10 cellular contexts compared by ENCODE assay signal in the genomic region with DNA sequence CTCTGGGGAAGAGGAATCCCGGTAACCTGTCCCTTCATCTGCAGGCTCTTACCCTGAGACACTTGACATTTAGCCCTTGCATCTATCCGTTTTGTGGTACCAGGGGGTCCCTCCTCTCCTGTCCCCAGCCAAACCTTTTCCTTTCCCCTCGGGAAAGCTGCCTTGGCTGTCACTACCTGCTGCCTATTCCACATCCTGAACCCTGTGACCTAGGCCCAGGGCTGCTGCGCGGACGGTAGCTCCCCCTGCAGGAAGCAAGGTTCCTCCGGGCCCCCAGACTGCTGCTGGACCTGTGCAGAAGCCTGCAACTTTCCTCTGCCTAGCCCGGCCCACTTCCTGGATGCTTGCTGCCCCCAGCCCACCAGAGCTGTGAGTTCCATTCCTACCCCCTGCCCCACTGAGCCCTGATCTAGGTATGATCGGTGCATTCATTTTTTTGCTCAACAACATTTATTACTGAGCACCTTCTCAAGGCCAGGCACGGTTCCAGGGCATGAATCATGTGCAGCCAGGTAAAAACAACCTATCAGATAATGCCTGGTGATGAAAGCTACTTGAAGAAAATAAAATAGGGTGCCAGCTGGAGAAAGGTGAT. TPM values are rescaled to one million over a fixed set of nuclear protein-coding genes. Genes with fewer than 3 reads are reported as not detected.
DNase-seq lines count a peak whose midpoint lies in the region; ATAC-seq and TF ChIP-seq lines count a peak whose summit lies in the region.
"Had no signal": no experiment of that assay in that cellular context is flagged by ENCODE, and none has a peak within 500 bp of the region (broad histone marks: within the 10 kb centered on the region; RNA-seq: fewer than 3 reads in every experiment).

No MANE protein-coding gene starts in this region.

- H3K27me3 Mint-ChIP-seq in activated naive CD8-positive, alpha-beta T cell treated with anti-CD3 and anti-CD28 coated beads for 36 hours = peaks cover 8% of the 10 kb centered on the region

- DNase-seq in NCI-H2107 treated with DMSO at 0.1 percent for 48 hours (lab: John Stamatoyannopoulos, UW; ENCODE audit: unreplicated experiment) (peak; percentile 14), NCI-H2107 (lab: John Stamatoyannopoulos, UW) (no peak), lower lobe of right lung (peak; percentile 56), AG20443 (ENCODE audit: low spot score) (no peak), NCI-H1092 treated with DMSO at 0.1 percent for 48 hours (lab: John Stamatoyannopoulos, UW) (no peak)
- DNase-seq in activated naive CD8-positive, alpha-beta T cell treated with anti-CD3 and anti-CD28 coated beads for 36 hours = peak; percentile 64

- H3K27me3 ChIP-seq in OCI-LY3 (ENCODE audit: low read depth, low read length) (no peaks in the 10 kb centered on the region), lower lobe of right lung (ENCODE audit: low read depth) (no peaks in the 10 kb centered on the region)

- H3K9me3 Mint-ChIP-seq in activated naive CD8-positive, alpha-beta T cell treated with anti-CD3 and anti-CD28 coated beads for 36 hours = no peaks in the 10 kb centered on the region

- H3K27ac Mint-ChIP-seq in activated naive CD8-positive, alpha-beta T cell treated with anti-CD3 and anti-CD28 coated beads for 36 hours = no peak overlapping the region

- H3K9ac ChIP-seq in OCI-LY3 (ENCODE audit: low read length) = no peak overlapping the region

- no peak overlapping the region for H3K4me3 ChIP-seq in OCI-LY3 (ENCODE audit: low read length)
- no peak overlapping the region for H3K4me3 ChIP-seq in lower lobe of right lung
- H3K4me3 ChIP-seq: skin epidermis had no signal

- no peak overlapping the region for H3K4me3 Mint-ChIP-seq in activated naive CD8-positive, alpha-beta T cell treated with anti-CD3 and anti-CD28 coated beads for 36 hours

- TF ChIP-seq CTCF in OCI-LY3 (IDR thresholded peaks at IDR 0.05; ENCODE audit: low read depth, low read length) (peak; percentile 65), lower lobe of right lung (IDR thresholded peaks at IDR 0.05) (peak; percentile 43)

- H3K9me3 ChIP-seq in OCI-LY3 (ENCODE audit: insufficient read depth, low read length) = no peaks in the 10 kb centered on the region
- no peaks in the 10 kb centered on the region for H3K9me3 ChIP-seq in lower lobe of right lung

- H3K27ac ChIP-seq in OCI-LY3 (ENCODE audit: low read length) (no peak overlapping the region), lower lobe of right lung (no peak overlapping the region)

- no peak overlapping the region for H3K4me2 ChIP-seq in OCI-LY3 (ENCODE audit: low read length)

- intact Hi-C loops in lower lobe of right lung (cut with DNase I) = no loop called here

- no peaks in the 10 kb centered on the region for H3K79me2 ChIP-seq in OCI-LY3 (ENCODE audit: low read length)

- H3K4me1 Mint-ChIP-seq in activated naive CD8-positive, alpha-beta T cell treated with anti-CD3 and anti-CD28 coated beads for 36 hours = peaks cover 15% of the 10 kb centered on the region

- H3K4me1 ChIP-seq in OCI-LY3 (ENCODE audit: low read length) (peaks cover 5% of the 10 kb centered on the region), lower lobe of right lung (peaks cover 15% of the 10 kb centered on the region)

- ATAC-seq in lower lobe of right lung (peak; percentile 25 to 58), GM21717 (IDR thresholded peaks at IDR 0.05; ENCODE audit: unreplicated experiment) (no peak)

- peaks cover 1% of the 10 kb centered on the region for H3K36me3 Mint-ChIP-seq in activated naive CD8-positive, alpha-beta T cell treated with anti-CD3 and anti-CD28 coated beads for 36 hours

- H3K36me3 ChIP-seq in OCI-LY3 (replicated peaks; ENCODE audit: low read depth, low read length) (no peaks in the 10 kb centered on the region), lower lobe of right lung (no peaks in the 10 kb centered on the region)

- H2AFZ ChIP-seq in OCI-LY3 (ENCODE audit: low read depth, low read length) = no peak overlapping the region

- no peaks in the 10 kb centered on the region for H4K20me1 ChIP-seq in OCI-LY3 (ENCODE audit: insufficient read depth, low read length)

RNA-seq across cellular contexts. Expression of a gene that starts 10.5 kb away (rescaled TPM):
- total RNA-seq in activated naive CD8-positive, alpha-beta T cell treated with anti-CD3 and anti-CD28 coated beads for 36 hours = 1,000 to 10,000 TPM; 2,800 to 2,893 TPM
- 733 TPM for total RNA-seq in lower lobe of right lung

RNA-seq across cellular contexts. Expression of a gene that starts 20.7 kb away (rescaled TPM):
- 100 to 1,000 TPM; 125 to 127 TPM for total RNA-seq in activated naive CD8-positive, alpha-beta T cell treated with anti-CD3 and anti-CD28 coated beads for 36 hours
- 68.9 TPM for total RNA-seq in lower lobe of right lung

RNA-seq across cellular contexts. Expression of a gene that starts 24.0 kb away (rescaled TPM):
- 1 to 10 TPM; 1.2 to 2.0 TPM for total RNA-seq in activated naive CD8-positive, alpha-beta T cell treated with anti-CD3 and anti-CD28 coated beads for 36 hours
- total RNA-seq in lower lobe of right lung = not detected

RNA-seq across cellular contexts. Expression of a gene that starts 32.1 kb away (rescaled TPM):
- total RNA-seq in activated naive CD8-positive, alpha-beta T cell treated with anti-CD3 and anti-CD28 coated beads for 36 hours = not detected
- total RNA-seq in lower lobe of right lung = not detected
- total RNA-seq: activated CD8-positive, alpha-beta memory T cell treated with anti-CD3 and anti-CD28 coated beads for 36 hours had no signal

RNA-seq across cellular contexts. Expression of a gene that starts 36.7 kb away (rescaled TPM):
- 1 to 10 TPM in 1 of 2 experiments, under 1 TPM in 1; 0.74 to 1.1 TPM for total RNA-seq in activated naive CD8-positive, alpha-beta T cell treated with anti-CD3 and anti-CD28 coated beads for 36 hours
- 1.6 TPM for total RNA-seq in lower lobe of right lung

Comparison
In these comparisons a context has a peak if more than half of its experiments do, and no peak if none do; other contexts are left out.
1. DNase-seq: peak in NCI-H2107 treated with DMSO at 0.1 percent for 48 hours (single experiment), activated naive CD8-positive, alpha-beta T cell treated with anti-CD3 and anti-CD28 coated beads for 36 hours (single experiment) and lower lobe of right lung (single experiment); none in NCI-H2107 (single experiment), AG20443 (single experiment) and NCI-H1092 treated with DMSO at 0.1 percent for 48 hours (single experiment).